16 cellular contexts compared by ENCODE assay signal in the genomic region with DNA sequence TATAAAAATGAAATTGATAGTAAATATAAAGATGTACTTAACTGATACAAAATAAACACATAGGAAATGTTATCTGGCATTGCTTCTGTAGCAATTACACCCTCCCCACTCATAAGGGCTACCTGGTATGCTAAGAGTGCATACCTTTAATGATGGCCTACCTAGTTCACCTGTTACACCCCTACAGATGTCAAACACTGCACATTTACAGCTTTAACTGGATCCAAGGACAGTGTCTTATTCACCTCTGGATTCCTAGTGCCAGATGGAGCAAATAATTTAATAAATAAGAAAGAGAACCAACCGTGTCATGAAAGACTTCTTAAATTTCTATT.
"Had no signal": no experiment of that assay in that cellular context is flagged by ENCODE, and none has a peak within 500 bp of the region (broad histone marks: within the 10 kb centered on the region; RNA-seq: fewer than 3 reads in every experiment).

No MANE protein-coding gene starts in this region.

- H3K4me2 ChIP-seq: PC-9 had no signal

- H3K9me3 ChIP-seq: body of pancreas had no signal

- H2AFZ ChIP-seq: PC-9 had no signal

- ATAC-seq: body of pancreas had no signal

- H3K4me1 ChIP-seq: body of pancreas had no signal

- H3K27ac ChIP-seq: body of pancreas, PC-9, WERI-Rb-1 had no signal

- DNase-seq: activated CD4-positive, alpha-beta T cell treated with anti-CD3 and anti-CD28 coated beads, Interleukin-2, amount 50 U/mL, for 1 hour; activated effector memory CD4-positive, alpha-beta T cell treated with Interleukin-2 at 50 U/mL for 16 hours; activated naive CD4-positive, alpha-beta T cell; activated T-cell treated with anti-CD3 and anti-CD28 coated beads for 4 hours; aorta; body of pancreas; Kasumi-1; KBM-7; NCI-H1105 treated with DMSO at 0.1 percent for 48 hours; NCI-H1436 treated with DMSO at 0.1 percent for 48 hours; NCI-H187; NCI-H2081; NCI-H510A treated with DMSO at 0.1 percent for 48 hours; SIG-M5; WERI-Rb-1 had no signal

- H3K27me3 ChIP-seq: body of pancreas had no signal

- H3K4me3 ChIP-seq: body of pancreas, PC-9 had no signal

- H3K36me3 ChIP-seq: WERI-Rb-1 had no signal
